Comparison of ENCODE assay signal across 24 cellular contexts in genomic region chr12:57907281-57907680, GRCh38. TPM values are rescaled to one million over a fixed set of nuclear protein-coding genes. Genes with fewer than 3 reads are reported as not detected.
DNase-seq lines count a peak whose midpoint lies in the region; ATAC-seq and TF ChIP-seq lines count a peak whose summit lies in the region.
"Had no signal": no experiment of that assay in that cellular context is flagged by ENCODE, and none has a peak within 500 bp of the region (broad histone marks: within the 10 kb centered on the region; RNA-seq: fewer than 3 reads in every experiment).

No MANE protein-coding gene starts in this region.

- H3K79me1 ChIP-seq in mesenchymal stem cell (replicated peaks; ENCODE audit: low read length, poor library complexity, severe bottlenecking) = no peaks in the 10 kb centered on the region

- H3K4me3 ChIP-seq in SK-N-MC (no peak overlapping the region), mesenchymal stem cell (ENCODE audit: insufficient read depth in 1 of 2, low read depth in 1 of 2, low read length in 2 of 2) (no peak overlapping the region), right atrium auricular region (no peak overlapping the region), SJCRH30 (no peak overlapping the region)
- H3K4me3 ChIP-seq: A549; BLaER1 treated with 17β-estradiol and CSF1 and Interleukin-3, amounts not matched to agents 10 nM and 100 nM; GM12878 had no signal

- H3K14ac ChIP-seq in mesenchymal stem cell (ENCODE audit: low read length in 2 of 2) = no peak overlapping the region

- H3K36me3 ChIP-seq in SK-N-MC (ENCODE audit: insufficient read depth, low read length) (no peaks in the 10 kb centered on the region), mesenchymal stem cell (ENCODE audit: control insufficient read depth in 1 of 2, insufficient read depth in 2 of 2, low read depth in 1 of 2, low read length in 2 of 2) (no peaks in the 10 kb centered on the region), right atrium auricular region (no peaks in the 10 kb centered on the region), SJCRH30 (no peaks in the 10 kb centered on the region)
- H3K36me3 ChIP-seq: BE2C; BLaER1 treated with 17β-estradiol and CSF1 and Interleukin-3, amounts not matched to agents 10 nM and 100 nM had no signal

- H3K27ac Mint-ChIP-seq in HFFc6 = no peak overlapping the region
- H3K27ac Mint-ChIP-seq: CD14-positive monocyte; CD4-positive, alpha-beta T cell; CD8-positive, alpha-beta memory T cell had no signal

- H3K27me3 ChIP-seq in mesenchymal stem cell (ENCODE audit: control insufficient read depth in 1 of 2, insufficient read depth in 1 of 2, low read length in 2 of 2) = peaks cover 2 to 15% of the 10 kb centered on the region in 2 experiments
- H3K27me3 ChIP-seq in right atrium auricular region = no peaks in the 10 kb centered on the region
- H3K27me3 ChIP-seq in SJCRH30 = peaks cover 86% of the 10 kb centered on the region
- H3K27me3 ChIP-seq: BE2C; BLaER1 treated with 17β-estradiol and CSF1 and Interleukin-3, amounts not matched to agents 10 nM and 100 nM had no signal

- H3K27me3 Mint-ChIP-seq in HFFc6 (ENCODE audit: insufficient read depth) = peaks cover 10% of the 10 kb centered on the region

- TF ChIP-seq CTCF in HFFc6 (IDR thresholded peaks at IDR 0.05) (no peak), right atrium auricular region (IDR thresholded peaks at IDR 0.05) (no peak)

- H3K4me1 ChIP-seq in mesenchymal stem cell (ENCODE audit: control insufficient read depth, insufficient read depth, low read depth, low read length) = peaks cover 1% of the 10 kb centered on the region
- H3K4me1 ChIP-seq in right atrium auricular region = peaks cover 4 to 9% of the 10 kb centered on the region in 2 donors
- H3K4me1 ChIP-seq in SJCRH30 = no peaks in the 10 kb centered on the region
- H3K4me1 ChIP-seq: A549; BE2C; BLaER1 treated with 17β-estradiol and CSF1 and Interleukin-3, amounts not matched to agents 10 nM and 100 nM had no signal

- 68% methylated on average over 3 of the region's 3 CpGs for WGBS in mesenchymal stem cell

- H2AFZ ChIP-seq in mesenchymal stem cell (ENCODE audit: low read depth, low read length) = no peak overlapping the region

- H2BK120ac ChIP-seq in mesenchymal stem cell (ENCODE audit: low read depth, low read length) = no peak overlapping the region

- peaks cover 30% of the 10 kb centered on the region for H3K4me1 Mint-ChIP-seq in HFFc6 (ENCODE audit: low read depth)

- peak overlapping the region; percentile 10 for H3K4me3 Mint-ChIP-seq in HFFc6
- H3K4me3 Mint-ChIP-seq: CD14-positive monocyte; CD4-positive, alpha-beta T cell; CD8-positive, alpha-beta memory T cell had no signal

- H3K27ac ChIP-seq in SK-N-MC (no peak overlapping the region), mesenchymal stem cell (ENCODE audit: low read length, poor library complexity, severe bottlenecking) (no peak overlapping the region), right atrium auricular region (no peak overlapping the region), SJCRH30 (no peak overlapping the region)
- H3K27ac ChIP-seq: A549; BLaER1 treated with 17β-estradiol and CSF1 and Interleukin-3, amounts not matched to agents 10 nM and 100 nM had no signal

- peak; percentile 36 for DNase-seq in EL
- no peak for DNase-seq in HFFc6
- no peak for DNase-seq in SK-N-MC (ENCODE audit: low read depth, low spot score)
- DNase-seq in mesenchymal stem cell = no peak
- no peak for DNase-seq in NCI-H2107 treated with DMSO at 0.1 percent for 48 hours (lab: John Stamatoyannopoulos, UW; ENCODE audit: unreplicated experiment)
- DNase-seq in right atrium auricular region (ENCODE audit: low spot score) = no peak
- no peak for DNase-seq in SJCRH30
- DNase-seq: 8988T; ACHN; AML-193; BE2C; CD4-positive, alpha-beta T cell; CD8-positive, alpha-beta memory T cell; DMS 273 treated with DMSO at 0.1 percent for 48 hours; DMS79; GDM1; GOT3; H7; HCEC 1CT had no signal

- ATAC-seq in HG03097 (IDR thresholded peaks at IDR 0.05; ENCODE audit: low FRiP score, unreplicated experiment) = no peak
- ATAC-seq: A549, GM12878 had no signal

- H3K4me2 ChIP-seq in mesenchymal stem cell (ENCODE audit: low read length, poor library complexity, severe bottlenecking) = no peak overlapping the region
- H3K4me2 ChIP-seq: A549; BLaER1 treated with 17β-estradiol and CSF1 and Interleukin-3, amounts not matched to agents 10 nM and 100 nM had no signal

- H2AK5ac ChIP-seq in mesenchymal stem cell (ENCODE audit: low read length, severe bottlenecking) = no peak overlapping the region

- no peak overlapping the region for H3K23ac ChIP-seq in mesenchymal stem cell (ENCODE audit: low read length in 2 of 2)

- no peaks in the 10 kb centered on the region for H3K9me3 ChIP-seq in SK-N-MC (ENCODE audit: low read depth, low read length)
- no peaks in the 10 kb centered on the region for H3K9me3 ChIP-seq in mesenchymal stem cell (ENCODE audit: control insufficient read depth, low read length)
- no peaks in the 10 kb centered on the region for H3K9me3 ChIP-seq in right atrium auricular region
- no peaks in the 10 kb centered on the region for H3K9me3 ChIP-seq in SJCRH30 (replicated peaks)
- H3K9me3 ChIP-seq: A549; BE2C; BLaER1 treated with 17β-estradiol and CSF1 and Interleukin-3, amounts not matched to agents 10 nM and 100 nM had no signal

- no peak overlapping the region for H3K4ac ChIP-seq in mesenchymal stem cell (ENCODE audit: low read depth in 1 of 2, low read length in 2 of 2)

- H3K18ac ChIP-seq in mesenchymal stem cell (ENCODE audit: low read depth in 1 of 2, low read length in 2 of 2) = no peak overlapping the region

- H3K36me3 Mint-ChIP-seq in HFFc6 (ENCODE audit: low read depth) = no peaks in the 10 kb centered on the region
- H3K36me3 Mint-ChIP-seq: CD14-positive monocyte; CD8-positive, alpha-beta memory T cell had no signal

- H3K9ac ChIP-seq in SK-N-MC (ENCODE audit: insufficient read length) = peak overlapping the region; percentile 21
- H3K9ac ChIP-seq in mesenchymal stem cell (ENCODE audit: low read length) = peak overlapping the region; percentile 13
- H3K9ac ChIP-seq: BLaER1 treated with 17β-estradiol and CSF1 and Interleukin-3, amounts not matched to agents 10 nM and 100 nM had no signal

- H2BK15ac ChIP-seq in mesenchymal stem cell (ENCODE audit: low read depth, poor library complexity, severe bottlenecking) = no peak overlapping the region

- no peak overlapping the region for H2BK5ac ChIP-seq in mesenchymal stem cell (ENCODE audit: low read depth, low read length, poor library complexity, severe bottlenecking)

- no peaks in the 10 kb centered on the region for H3K9me3 Mint-ChIP-seq in HFFc6
- H3K9me3 Mint-ChIP-seq: CD14-positive monocyte; CD4-positive, alpha-beta T cell; CD8-positive, alpha-beta memory T cell had no signal

- no peak overlapping the region for H4K8ac ChIP-seq in mesenchymal stem cell (ENCODE audit: low read length)

- H2BK12ac ChIP-seq in mesenchymal stem cell (ENCODE audit: low read length in 2 of 2) = no peak overlapping the region

- H4K91ac ChIP-seq in mesenchymal stem cell (ENCODE audit: low read length) = no peak overlapping the region

RNA-seq across cellular contexts. Expression of gene ATP23, which starts 34.1 kb away (rescaled TPM):
- total RNA-seq in HFFc6 (2021; fragmentation: NEBNext Ultra II Directional; extraction: Animal tissue kit (Norgen Biotek cat#: 25700)) = 1 to 10 TPM; 3.1 to 4.0 (median 3.6) TPM
- polyA plus RNA-seq in mesenchymal stem cell (2013, experiment 1 of 2) = 6.5 TPM
- polyA plus RNA-seq in mesenchymal stem cell (2013, experiment 2 of 2) = 5.7 TPM
- total RNA-seq in right atrium auricular region = 1 to 10 TPM; 2.6 to 6.0 TPM
- 223 and 224 TPM in 2 replicates for total RNA-seq in SJCRH30 (2014; rRNA removed; shearing (Covaris generic))

Comparison
In these comparisons a context has a peak if more than half of its experiments do, and no peak if none do; other contexts are left out.
1. RNA of gene ATP23, which starts 34.1 kb away (total RNA-seq): 223 to 224 TPM in SJCRH30; 2.6 to 6.0 TPM in right atrium auricular region and 3.1 to 4.0 TPM in HFFc6; every median in the first group is over 10 times any median in the second.